In genomic region chr15:37536967-37537624, GRCh38 we compare ENCODE assay signal across 18 cellular contexts.
"Had no signal": no experiment of that assay in that cellular context is flagged by ENCODE, and none has a peak within 500 bp of the region (broad histone marks: within the 10 kb centered on the region; RNA-seq: fewer than 3 reads in every experiment).

No MANE protein-coding gene starts in this region.

- H2AFZ ChIP-seq: neural progenitor cell had no signal

- H3K4me1 ChIP-seq: esophagus squamous epithelium, gastroesophageal sphincter, neural progenitor cell had no signal

- H3K4me2 ChIP-seq: neural progenitor cell had no signal

- ATAC-seq: activated T-cell treated with anti-CD3 and anti-CD28 coated beads, Interleukin-2, amount 50 U/mL, for 4 hours; gastroesophageal sphincter; stimulated activated naive CD8-positive, alpha-beta T cell treated with anti-CD3 and anti-CD28 coated beads, Interleukin-15, amount 100 ng/mL, for 72 hours had no signal

- H3K27ac ChIP-seq: brain microvascular endothelial cell, esophagus squamous epithelium, gastroesophageal sphincter, neural progenitor cell, ovary, thoracic aorta had no signal

- DNase-seq: activated CD4-positive, alpha-beta T cell treated with anti-CD3 and anti-CD28 coated beads, Interleukin-2, amount 50 U/mL, for 4 hours; activated CD4-positive, CD25-positive, alpha-beta regulatory T cell treated with anti-CD3 and anti-CD28 coated beads, Interleukin-2, amount 50 U/mL, for 72 hours; activated effector memory CD4-positive, alpha-beta T cell treated with anti-CD3 and anti-CD28 coated beads, Interleukin-2, amount 50 U/mL, for 16 hours; activated T-cell treated with anti-CD3 and anti-CD28 coated beads, Interleukin-2, amount 50 U/mL, for 4 hours; amygdala; brain microvascular endothelial cell; dermis blood vessel endothelial cell; esophagus squamous epithelium; hippocampal formation; midbrain; ovary; stimulated activated CD4-positive, alpha-beta T cell treated with anti-CD3 and anti-CD28 coated beads, Interleukin-4, amount 100 ng/mL, for 1 hour; stimulated activated naive CD8-positive, alpha-beta T cell treated with anti-CD3 and anti-CD28 coated beads, Interleukin-15, amount 100 ng/mL, for 72 hours; T-helper 2 cell had no signal

- H3K9me3 ChIP-seq: esophagus squamous epithelium, ovary, thoracic aorta had no signal

- H3K27me3 ChIP-seq: brain microvascular endothelial cell, esophagus squamous epithelium, gastroesophageal sphincter, neural progenitor cell, ovary had no signal

- H3K27ac Mint-ChIP-seq: activated naive CD8-positive, alpha-beta T cell; neural progenitor cell; stimulated activated naive CD8-positive, alpha-beta T cell treated with anti-CD3 and anti-CD28 coated beads, Interleukin-15, amount 100 ng/mL, for 72 hours had no signal

- H3K4me3 ChIP-seq: esophagus squamous epithelium, gastroesophageal sphincter, neural progenitor cell, ovary, thoracic aorta had no signal

- H3K9ac ChIP-seq: neural progenitor cell had no signal

- H3K36me3 ChIP-seq: brain microvascular endothelial cell, esophagus squamous epithelium, gastroesophageal sphincter, neural progenitor cell, ovary, thoracic aorta had no signal

- H3K36me3 Mint-ChIP-seq: activated naive CD8-positive, alpha-beta T cell; neural progenitor cell had no signal
